Comparison of ENCODE assay signal across 12 cellular contexts in the genomic region with DNA sequence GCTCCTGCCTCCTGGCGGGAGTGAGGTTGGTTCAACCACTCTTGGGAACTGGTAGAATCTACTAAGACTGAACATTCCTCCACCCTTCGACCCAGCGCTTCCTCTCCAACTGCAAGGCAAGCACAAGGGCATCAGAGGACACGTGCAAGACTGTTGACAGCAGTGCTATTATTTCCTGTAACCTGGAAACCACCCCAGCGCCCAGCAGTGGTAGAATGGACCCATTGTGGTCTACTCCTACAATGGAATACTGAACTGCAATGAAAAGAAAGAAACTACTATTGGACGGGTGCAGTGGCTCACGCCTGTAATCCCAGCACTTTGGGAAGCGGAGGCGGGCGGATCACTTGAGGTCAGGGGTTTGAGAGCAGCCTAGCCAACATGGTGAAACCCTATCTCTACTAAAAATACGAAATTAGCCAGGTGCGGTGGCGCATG. TPM values are rescaled to one million over a fixed set of nuclear protein-coding genes. Genes with fewer than 3 reads are reported as not detected.
A peak's percentile ranks its signal among the peaks of the same experiment; 100 is the strongest.
DNase-seq lines count a peak whose midpoint lies in the region; ATAC-seq, FAIRE-seq and TF ChIP-seq lines count a peak whose summit lies in the region.
"Had no signal": no experiment of that assay in that cellular context is flagged by ENCODE, and none has a peak within 500 bp of the region (broad histone marks: within the 10 kb centered on the region; RNA-seq: fewer than 3 reads in every experiment).

No MANE protein-coding gene starts in this region.

- DNase-seq in AG08395 (ENCODE audit: low spot score): peak; percentile 16
- no peak for DNase-seq in RWPE1 (ENCODE audit: low spot score)
- peak in 1 of 2 donors; percentile 65 for DNase-seq in frontal cortex (ENCODE audit: low spot score in 2 of 2)
- DNase-seq in neural progenitor cell (ENCODE audit: low spot score): peak; percentile 50
- DNase-seq in NCI-H524 (lab: John Stamatoyannopoulos, UW): no peak
- no peak for DNase-seq in NAMALWA (ENCODE audit: low spot score)
- DNase-seq in AML-193 (lab: John Stamatoyannopoulos, UW): no peak
- DNase-seq: activated naive CD4-positive, alpha-beta T cell; stimulated activated naive CD4-positive, alpha-beta T cell; T-helper 9 cell had no signal

- no peak overlapping the region for H3K4me3 ChIP-seq in neural progenitor cell

- no peaks in the 10 kb centered on the region for H3K36me3 ChIP-seq in neural progenitor cell

- peaks cover 7% of the 10 kb centered on the region for H3K27me3 Mint-ChIP-seq in neural progenitor cell (ENCODE audit: insufficient read depth, low read depth)

- peaks cover 57% of the 10 kb centered on the region for H3K4me1 Mint-ChIP-seq in neural progenitor cell

- no peaks in the 10 kb centered on the region for H3K9me3 Mint-ChIP-seq in neural progenitor cell

- no peak overlapping the region for H2AFZ ChIP-seq in neural progenitor cell (replicated peaks)

- H3F3A ChIP-seq in neural progenitor cell (ENCODE audit: low read depth): peaks cover 43% of the 10 kb centered on the region

- peak; percentile 47 for FAIRE-seq in frontal cortex (lab: Jason Lieb, UNC)

- peak overlapping the region; percentile 65 for H3K27ac ChIP-seq in RWPE1
- H3K27ac ChIP-seq in neural progenitor cell: peak overlapping the region; percentile 96
- H3K27ac ChIP-seq: parathyroid adenoma had no signal

- no peak for ATAC-seq in HG03175 (IDR thresholded peaks at IDR 0.05; ENCODE audit: unreplicated experiment)

- peaks cover 3% of the 10 kb centered on the region for H3K36me3 Mint-ChIP-seq in neural progenitor cell

- H3K4me1 ChIP-seq in neural progenitor cell: peaks cover 37% of the 10 kb centered on the region
- H3K4me1 ChIP-seq: parathyroid adenoma had no signal

- TF ChIP-seq CTCF in RWPE1 (conservative IDR thresholded peaks at IDR 0.05; ENCODE audit: low read depth) (no peak), neural progenitor cell (IDR thresholded peaks at IDR 0.05) (no peak)

- no peak overlapping the region for H3K9ac ChIP-seq in neural progenitor cell
- H3K9ac ChIP-seq: parathyroid adenoma had no signal

- peak overlapping the region; percentile 72 for H3K4me2 ChIP-seq in neural progenitor cell

- no peaks in the 10 kb centered on the region for H3K79me2 ChIP-seq in neural progenitor cell (ENCODE audit: low read depth)
- H3K79me2 ChIP-seq: parathyroid adenoma had no signal

- no peaks in the 10 kb centered on the region for H3K27me3 ChIP-seq in neural progenitor cell

- H4K20me1 ChIP-seq in neural progenitor cell (ENCODE audit: low read depth): no peaks in the 10 kb centered on the region

- peak overlapping the region; percentile 89 for H3K27ac Mint-ChIP-seq in neural progenitor cell

- CTCF ChIA-PET in RWPE1 (lab: Yijun Ruan, JAX): interaction anchor here (0.6 to 1.1 kb wide), 2 partner anchors 25 to 169 kb away, joined by 3 read pairs; no protein-coding TSS in a partner anchor

- H3K9me3 ChIP-seq in neural progenitor cell (ENCODE audit: low read depth): no peaks in the 10 kb centered on the region

- POLR2A ChIA-PET in RWPE1 (lab: Yijun Ruan, JAX; ENCODE audit: low non-redundant PET): no interaction called here

- peak overlapping the region; percentile 41 for H3K4me3 Mint-ChIP-seq in neural progenitor cell

RNA-seq across cellular contexts. Expression of gene TARDBP, which starts 33.0 kb away (rescaled TPM):
- total RNA-seq in frontal cortex (101 TPM), neural progenitor cell (ENCODE audit: low replicate concordance) (170 and 202 TPM in 2 replicates)

Comparison
In these comparisons a context has a peak if more than half of its experiments do, and no peak if none do; other contexts are left out.
1. DNase-seq: peak in AG08395 (single experiment) and neural progenitor cell (single experiment); none in RWPE1 (single experiment), NCI-H524 (0 of 2), NAMALWA (single experiment) and AML-193 (0 of 2).